Comparison of ENCODE assay signal across 19 cellular contexts in the genomic region with DNA sequence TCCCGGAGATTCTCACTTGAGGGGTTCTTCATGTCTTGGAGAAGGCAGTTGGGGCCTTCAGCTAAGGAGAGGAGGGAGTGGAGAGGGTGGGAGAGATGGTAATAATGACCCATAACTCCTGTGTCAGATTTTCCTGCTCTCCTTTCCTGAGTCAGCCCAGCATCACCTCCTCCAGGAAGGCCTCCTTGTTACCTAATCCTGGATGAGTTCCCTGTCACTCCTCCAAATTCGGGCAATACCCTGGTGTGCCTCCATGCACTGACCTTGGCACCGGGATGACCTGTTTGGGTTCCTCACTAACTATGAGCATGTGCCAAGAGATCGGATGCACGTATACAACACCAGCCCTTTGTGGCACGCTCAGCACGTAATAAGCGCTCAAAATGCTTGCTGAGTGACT. TPM values are rescaled to one million over a fixed set of nuclear protein-coding genes. Genes with fewer than 3 reads are reported as not detected.
"Had no signal": no experiment of that assay in that cellular context is flagged by ENCODE, and none has a peak within 500 bp of the region (broad histone marks: within the 10 kb centered on the region; RNA-seq: fewer than 3 reads in every experiment).

No MANE protein-coding gene starts in this region.

- FAIRE-seq: RCC 7860 had no signal

- H3K27me3 ChIP-seq: MG63 had no signal

- H3K9ac ChIP-seq: SK-N-SH had no signal

- H3K9me3 ChIP-seq: MG63, SK-N-SH had no signal

- DNase-seq: Karpas-422, KG1, MG63, NCI-H1092, NCI-H1105 treated with DMSO at 0.1 percent for 48 hours, NCI-H1417 treated with DMSO at 0.1 percent for 48 hours, NCI-H146, NCI-H1694 treated with DMSO at 0.1 percent for 48 hours, NCI-H1930, NCI-H2081, NCI-H2107, NCI-H2227 treated with DMSO at 0.1 percent for 48 hours, NCI-H524, NCI-H526 treated with DMSO at 0.1 percent for 48 hours, NCI-H748 treated with DMSO at 0.1 percent for 48 hours, RPMI8226, SK-N-SH had no signal

- H3K36me3 ChIP-seq: MG63 had no signal

- H3K4me2 ChIP-seq: SK-N-SH had no signal

- H3K4me3 ChIP-seq: MG63 had no signal

RNA-seq across cellular contexts. Expression of gene SDK2, which starts 38.8 kb away (rescaled TPM):
- total RNA-seq: HT-29 had no signal
